Comparison of ENCODE assay signal across 13 cellular contexts in genomic region chr6:98921038-98921437, GRCh38. TPM values are rescaled to one million over a fixed set of nuclear protein-coding genes. Genes with fewer than 3 reads are reported as not detected.
DNase-seq lines count a peak whose midpoint lies in the region; ATAC-seq and TF ChIP-seq lines count a peak whose summit lies in the region.
"Had no signal": no experiment of that assay in that cellular context is flagged by ENCODE, and none has a peak within 500 bp of the region (broad histone marks: within the 10 kb centered on the region; RNA-seq: fewer than 3 reads in every experiment).

No MANE protein-coding gene starts in this region.

- no peaks in the 10 kb centered on the region for H3K9me3 ChIP-seq in testis
- H3K9me3 ChIP-seq in MG63: no peaks in the 10 kb centered on the region

- H3K4me1 Mint-ChIP-seq in activated CD4-positive, alpha-beta T cell treated with anti-CD3 and anti-CD28 coated beads for 36 hours: peaks cover 14% of the 10 kb centered on the region

- TF ChIP-seq POLR2A in testis (IDR thresholded peaks at IDR 0.05): no peak

- no peak for TF ChIP-seq CTCF in testis (IDR thresholded peaks at IDR 0.05)
- no peak for TF ChIP-seq CTCF in GM13977 (IDR thresholded peaks at IDR 0.05; ENCODE audit: extremely low read depth, insufficient read depth, missing control alignments)

- intact Hi-C loops in activated CD4-positive, alpha-beta T cell treated with anti-CD3 and anti-CD28 coated beads for 36 hours (cut with DNase I, micrococcal nuclease): no loop called here
- intact Hi-C loops in testis (cut with DNase I; ENCODE audit: low total_unique reads): no loop called here

- H3K4me1 ChIP-seq in testis: no peaks in the 10 kb centered on the region

- no peak overlapping the region for H3K4me3 Mint-ChIP-seq in activated CD4-positive, alpha-beta T cell treated with anti-CD3 and anti-CD28 coated beads for 36 hours
- H3K4me3 Mint-ChIP-seq: activated B cell treated with CpG ODN at 0.5 μM for 24 hours; activated naive CD4-positive, alpha-beta T cell treated with anti-CD3 and anti-CD28 coated beads, Interleukin-2, amount 50 U/mL, for 24 hours had no signal

- ATAC-seq in activated CD4-positive, alpha-beta T cell treated with anti-CD3 and anti-CD28 coated beads for 36 hours: peak; percentile 23
- peak; percentile 93 for ATAC-seq in HG02610 (IDR thresholded peaks at IDR 0.05; ENCODE audit: unreplicated experiment)
- peak; percentile 82 for ATAC-seq in HG03439 (IDR thresholded peaks at IDR 0.05; ENCODE audit: unreplicated experiment)
- ATAC-seq in stimulated activated naive CD8-positive, alpha-beta T cell treated with anti-CD3 and anti-CD28 coated beads, Interleukin-15, Interleukin-2, amounts not matched to agents 100 U/mL and 50 U/mL, for 24 hours: peak; percentile 49

- in situ Hi-C loops in GM13977 (cut with MboI; ENCODE audit: low pct_unique_long_range_greater_than_20kb, low sequenced_read_pairs, unreplicated experiment): no loop called here

- POLR2A ChIA-PET in activated CD4-positive, alpha-beta T cell treated with anti-CD3 and anti-CD28 coated beads for 36 hours (lab: Charles Lee): no interaction called here

- H3K9me3 Mint-ChIP-seq in activated CD4-positive, alpha-beta T cell treated with anti-CD3 and anti-CD28 coated beads for 36 hours (ENCODE audit: low read depth): peaks cover 2% of the 10 kb centered on the region
- H3K9me3 Mint-ChIP-seq: activated B cell treated with CpG ODN at 0.5 μM for 24 hours; activated naive CD4-positive, alpha-beta T cell treated with anti-CD3 and anti-CD28 coated beads, Interleukin-2, amount 50 U/mL, for 24 hours had no signal

- H3K27me3 Mint-ChIP-seq in activated CD4-positive, alpha-beta T cell treated with anti-CD3 and anti-CD28 coated beads for 36 hours: no peaks in the 10 kb centered on the region
- H3K27me3 Mint-ChIP-seq: activated B cell treated with CpG ODN at 0.5 μM for 24 hours; activated naive CD4-positive, alpha-beta T cell treated with anti-CD3 and anti-CD28 coated beads, Interleukin-2, amount 50 U/mL, for 24 hours had no signal

- CTCF ChIA-PET in activated CD4-positive, alpha-beta T cell treated with anti-CD3 and anti-CD28 coated beads for 36 hours (lab: Charles Lee): no interaction called here

- H3K27me3 ChIP-seq in testis (no peaks in the 10 kb centered on the region), MG63 (no peaks in the 10 kb centered on the region)

- H3K36me3 ChIP-seq in testis (ENCODE audit: low read depth, missing control alignments) (no peaks in the 10 kb centered on the region), MG63 (peaks cover 1% of the 10 kb centered on the region; the same call in 1 of the 2 replicates)

- H3K27ac Mint-ChIP-seq in activated CD4-positive, alpha-beta T cell treated with anti-CD3 and anti-CD28 coated beads for 36 hours: no peak overlapping the region
- H3K27ac Mint-ChIP-seq: activated B cell treated with CpG ODN at 0.5 μM for 24 hours; activated naive CD4-positive, alpha-beta T cell treated with anti-CD3 and anti-CD28 coated beads, Interleukin-2, amount 50 U/mL, for 24 hours had no signal

- H3K36me3 Mint-ChIP-seq in activated CD4-positive, alpha-beta T cell treated with anti-CD3 and anti-CD28 coated beads for 36 hours (ENCODE audit: low read depth): peaks cover 32% of the 10 kb centered on the region

- H3K4me3 ChIP-seq in testis (no peak overlapping the region), MG63 (no peak overlapping the region)

- H3K27ac ChIP-seq in testis: no peak overlapping the region
- H3K27ac ChIP-seq: 22Rv1 had no signal

- no peak for DNase-seq in activated CD4-positive, alpha-beta T cell treated with anti-CD3 and anti-CD28 coated beads for 36 hours
- no peak for DNase-seq in activated CD4-positive, alpha-beta T cell treated with anti-CD3 and anti-CD28 coated beads, Interleukin-2, amount 50 U/mL, for 4 hours
- no peak for DNase-seq in stimulated activated naive CD8-positive, alpha-beta T cell treated with anti-CD3 and anti-CD28 coated beads, Interleukin-15, Interleukin-2, amounts not matched to agents 100 U/mL and 50 U/mL, for 24 hours
- no peak for DNase-seq in testis
- DNase-seq in MG63: no peak
- no peak for DNase-seq in GM13977 (ENCODE audit: low spot score)
- DNase-seq: activated B cell treated with CpG ODN at 0.5 μM for 24 hours; effector CD8-positive, alpha-beta T cell; NCI-H187 had no signal

RNA-seq across cellular contexts. Expression of gene FBXL4, which starts 26.7 kb away (rescaled TPM):
- 10 to 100 TPM; 16.2 to 16.5 TPM for total RNA-seq in activated CD4-positive, alpha-beta T cell treated with anti-CD3 and anti-CD28 coated beads for 36 hours
- 10 to 100 TPM; 14.0 to 17.8 TPM for total RNA-seq in testis
- 7.9 TPM for polyA plus RNA-seq in testis (ENCODE audit: insufficient read depth, low read depth, low replicate concordance)
- total RNA-seq in MG63 (2014; rRNA removed; shearing (Covaris generic); ENCODE audit: low replicate concordance): 6.1 and 8.6 TPM in 2 replicates

Comparison
In these comparisons a context has a peak if more than half of its experiments do, and no peak if none do; other contexts are left out.
1. ATAC-seq: peak in every context shown above with its lines; median percentile 93 in HG02610; 82 in HG03439; 49 in stimulated activated naive CD8-positive, alpha-beta T cell treated with anti-CD3 and anti-CD28 coated beads, Interleukin-15, Interleukin-2, amounts not matched to agents 100 U/mL and 50 U/mL, for 24 hours; 23 in activated CD4-positive, alpha-beta T cell treated with anti-CD3 and anti-CD28 coated beads for 36 hours.